22 cellular contexts compared by ENCODE assay signal in the genomic region with DNA sequence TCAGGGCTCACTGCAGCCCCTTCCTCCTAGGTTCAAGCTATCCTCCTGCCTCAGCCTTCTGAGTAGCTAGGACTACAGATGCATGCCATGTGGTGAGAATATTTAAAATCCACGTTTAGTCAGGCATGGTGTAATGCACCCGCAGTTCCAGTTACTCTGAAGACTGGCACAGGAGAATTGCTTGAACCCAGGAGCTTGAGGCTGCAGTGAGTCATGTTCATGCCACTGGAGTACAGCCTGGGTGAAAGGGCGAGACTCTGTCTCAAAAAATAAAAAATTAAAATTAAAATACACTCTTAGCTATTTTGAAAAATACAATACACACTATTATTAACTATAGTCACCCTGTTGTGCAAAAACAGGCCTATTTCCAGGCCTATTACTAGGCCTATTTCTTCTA.
"Had no signal": no experiment of that assay in that cellular context is flagged by ENCODE, and none has a peak within 500 bp of the region (broad histone marks: within the 10 kb centered on the region; RNA-seq: fewer than 3 reads in every experiment).

No MANE protein-coding gene starts in this region.

- DNase-seq: colonic mucosa; dermis blood vessel endothelial cell; head of caudate nucleus; kidney; left colon; left ventricle myocardium superior; mesenchymal stem cell; naive B cell; occipital lobe; sigmoid colon; small intestine; stimulated activated CD4-positive, alpha-beta T cell treated with anti-CD3 and anti-CD28 coated beads, Interleukin-12 subunit alpha, Interleukin-12 subunit beta, amount 100 ng/mL, for 4 hours; stimulated activated naive CD4-positive, alpha-beta T cell; stomach; substantia nigra; thyroid gland; upper lobe of right lung had no signal

- H3K4me3 ChIP-seq: colonic mucosa, hepatocyte, lung, right atrium auricular region, sigmoid colon, stomach, thyroid gland, upper lobe of right lung, vagina had no signal

- H3K27ac ChIP-seq: colonic mucosa, hepatocyte, parathyroid adenoma, right atrium auricular region, sigmoid colon, stomach, thyroid gland, upper lobe of right lung, vagina had no signal

- H3K9ac ChIP-seq: parathyroid adenoma had no signal

- H3K4me1 ChIP-seq: colonic mucosa, right atrium auricular region, sigmoid colon, stomach, thyroid gland, upper lobe of right lung, vagina had no signal

- H2AFZ ChIP-seq: hepatocyte, parathyroid adenoma had no signal

- H3K79me2 ChIP-seq: hepatocyte, parathyroid adenoma had no signal

- H3K27me3 ChIP-seq: colonic mucosa, hepatocyte, right atrium auricular region, sigmoid colon, stomach, thyroid gland, upper lobe of right lung, vagina had no signal

- H3K4me2 ChIP-seq: hepatocyte had no signal

- H3K9me3 ChIP-seq: colonic mucosa, right atrium auricular region, sigmoid colon, stomach, thyroid gland, upper lobe of right lung, vagina had no signal

- H3K36me3 ChIP-seq: colonic mucosa, sigmoid colon, stomach, thyroid gland, upper lobe of right lung, vagina had no signal

- ATAC-seq: left colon, left ventricle myocardium superior, upper lobe of right lung had no signal
